23 cellular contexts compared by ENCODE assay signal in genomic region chr10:91487914-91488577, GRCh38.
DNase-seq lines count a peak whose midpoint lies in the region; ATAC-seq, FAIRE-seq and TF ChIP-seq lines count a peak whose summit lies in the region.
"Had no signal": no experiment of that assay in that cellular context is flagged by ENCODE, and none has a peak within 500 bp of the region (broad histone marks: within the 10 kb centered on the region; RNA-seq: fewer than 3 reads in every experiment).

No MANE protein-coding gene starts in this region.

- H3K27ac ChIP-seq in A549 (no peak overlapping the region), IMR-90 (ENCODE audit: insufficient read depth, low read length) (no peak overlapping the region)
- H3K27ac ChIP-seq: 22Rv1; BLaER1 treated with 17β-estradiol and CSF1 and Interleukin-3, amounts not matched to agents 10 nM and 100 nM had no signal

- WGBS in A549 (ENCODE audit: missing lambda C conversion rate): 64% methylated on average over 3 of the region's 3 CpGs
- WGBS in IMR-90 (ENCODE audit: extremely low coverage in 2 of 2, insufficient read length in 1 of 2), 2 experiments: no CpG with 5 or more reads among the region's 3 CpGs

- no peak overlapping the region for H2AK5ac ChIP-seq in IMR-90 (ENCODE audit: low read depth, low read length)

- H3K23ac ChIP-seq in IMR-90 (ENCODE audit: low read depth, low read length): no peak overlapping the region

- CTCF ChIA-PET in A549 (lab: Yijun Ruan, JAX) (interaction anchor here (0.7 to 2.5 kb wide), 3 partner anchors 148 to 189 kb away, joined by 3 to 19 read pairs (median 9); no protein-coding TSS in a partner anchor), IMR-90 (lab: Yijun Ruan, JAX) (interaction anchor here (2.0 kb wide), 1 partner anchor 64 kb away, joined by 9 read pairs; no protein-coding TSS in a partner anchor)

- H3K27me3 ChIP-seq in IMR-90 (ENCODE audit: control insufficient read depth, insufficient read depth, low read length): no peaks in the 10 kb centered on the region
- H3K27me3 ChIP-seq: BE2C; BLaER1 treated with 17β-estradiol and CSF1 and Interleukin-3, amounts not matched to agents 10 nM and 100 nM had no signal

- no peak overlapping the region for H3K4me2 ChIP-seq in A549
- no peak overlapping the region for H3K4me2 ChIP-seq in IMR-90 (ENCODE audit: low read depth, low read length)
- H3K4me2 ChIP-seq: BLaER1 treated with 17β-estradiol and CSF1 and Interleukin-3, amounts not matched to agents 10 nM and 100 nM had no signal

- no peak overlapping the region for H4K91ac ChIP-seq in IMR-90 (ENCODE audit: insufficient read depth, low read depth, low read length)

- peaks cover 2% of the 10 kb centered on the region; the same call in 1 of the 2 replicates for H3K9me1 ChIP-seq in IMR-90 (ENCODE audit: insufficient read depth, low read length)

- H4K8ac ChIP-seq in IMR-90 (ENCODE audit: low read depth in 2 of 2, low read length in 2 of 2): no peak overlapping the region

- H3K4me1 ChIP-seq in A549: no peaks in the 10 kb centered on the region
- H3K4me1 ChIP-seq in IMR-90 (ENCODE audit: control insufficient read depth, insufficient read depth, low read length): no peaks in the 10 kb centered on the region
- H3K4me1 ChIP-seq: BE2C; BLaER1 treated with 17β-estradiol and CSF1 and Interleukin-3, amounts not matched to agents 10 nM and 100 nM had no signal

- H3K36me3 ChIP-seq in IMR-90 (ENCODE audit: control insufficient read depth, insufficient read depth, low read length): peaks cover 3% of the 10 kb centered on the region; the same call in 1 of the 2 replicates
- H3K36me3 ChIP-seq: BE2C had no signal

- no peak overlapping the region for H3K4ac ChIP-seq in IMR-90 (ENCODE audit: low read depth, low read length)

- TF ChIP-seq EP300 in A549 (IDR thresholded peaks at IDR 0.05): no peak

- H3K4me3 ChIP-seq in A549 (no peak overlapping the region), IMR-90 (ENCODE audit: insufficient read depth, low read depth, low read length) (no peak overlapping the region)
- H3K4me3 ChIP-seq: BLaER1 treated with 17β-estradiol and CSF1 and Interleukin-3, amounts not matched to agents 10 nM and 100 nM had no signal

- H3K9me3 ChIP-seq in A549: no peaks in the 10 kb centered on the region
- H3K9me3 ChIP-seq in IMR-90 (ENCODE audit: control insufficient read depth, insufficient read depth, low read length): no peaks in the 10 kb centered on the region
- H3K9me3 ChIP-seq: BE2C; BLaER1 treated with 17β-estradiol and CSF1 and Interleukin-3, amounts not matched to agents 10 nM and 100 nM had no signal

- no peak overlapping the region for H2BK120ac ChIP-seq in IMR-90 (ENCODE audit: low read depth, low read length)

- BruUV-seq in IMR-90 (replicated peaks; lab: Mats Ljungman, UMichigan): no TSS peak

- peak; percentile 61 for FAIRE-seq in A549 (lab: Jason Lieb, UNC)
- FAIRE-seq: A204.1, D721Med, GM12892 had no signal

- H3K9ac ChIP-seq in IMR-90 (ENCODE audit: low read depth, low read length): no peak overlapping the region
- H3K9ac ChIP-seq: BLaER1 treated with 17β-estradiol and CSF1 and Interleukin-3, amounts not matched to agents 10 nM and 100 nM had no signal

- H2BK5ac ChIP-seq in IMR-90 (ENCODE audit: low read depth, low read length, poor library complexity, severe bottlenecking): no peak overlapping the region

- in situ Hi-C loops in IMR-90 (cut with MboI; ENCODE audit: low sequenced_read_pairs): no loop called here

- TF ChIP-seq CTCF in A549 (IDR thresholded peaks at IDR 0.05) (no peak), IMR-90 (conservative IDR thresholded peaks at IDR 0.05; ENCODE audit: low read depth, low read length) (no peak)

- no peak overlapping the region for H3K14ac ChIP-seq in IMR-90 (replicated peaks; ENCODE audit: low read depth, low read length)

- H2AK9ac ChIP-seq in IMR-90 (replicated peaks; ENCODE audit: low read depth, low read length, poor library complexity): no peak overlapping the region

- no peak overlapping the region for H2AFZ ChIP-seq in IMR-90 (replicated peaks; ENCODE audit: low read length, poor library complexity)

- no peak overlapping the region for H4K5ac ChIP-seq in IMR-90 (ENCODE audit: low read depth, low read length)

- no peak overlapping the region for H3K56ac ChIP-seq in IMR-90 (ENCODE audit: extremely low read depth, insufficient read depth, low read length)

- TF ChIP-seq POLR2A in A549 (IDR thresholded peaks at IDR 0.05; ENCODE audit: low read length) (no peak), IMR-90 (IDR thresholded peaks at IDR 0.05; ENCODE audit: low read depth, low read length) (no peak)

- ATAC-seq in A549: no peak
- ATAC-seq in IMR-90 (ENCODE audit: low read depth): peak; percentile 27; the same call in 1 of the 2 replicates
- no peak for ATAC-seq in HG03159 (IDR thresholded peaks at IDR 0.05; ENCODE audit: unreplicated experiment)

- POLR2A ChIA-PET in A549 (lab: Yijun Ruan, JAX): no interaction called here
- POLR2A ChIA-PET in IMR-90 (lab: Charles Lee; ENCODE audit: unreplicated experiment): no interaction called here

- intact Hi-C loops in IMR-90 (cut with micrococcal nuclease): no loop called here

- TF ChIP-seq RAD21 in A549 (conservative IDR thresholded peaks at IDR 0.05 in 1 of 2, IDR thresholded peaks at IDR 0.05 in 1 of 2): no peak
- TF ChIP-seq RAD21 in IMR-90 (IDR thresholded peaks at IDR 0.05; ENCODE audit: low read length): no peak

- DNase-seq in A549 (ENCODE audit: low read depth in 1 of 2, low spot score in 1 of 2) (no peak), IMR-90 (no peak), OCI-M1 (lab: John Stamatoyannopoulos, UW) (peak; percentile 28), NCI-H1092 treated with DMSO at 0.1 percent for 48 hours (lab: John Stamatoyannopoulos, UW) (no peak), cerebellar cortex (ENCODE audit: low spot score) (no peak)
- DNase-seq: ACHN; AML-193; BE2C; CD4-positive, alpha-beta T cell; CD8-positive, alpha-beta memory T cell; DMS 273 treated with DMSO at 0.1 percent for 48 hours; DMS79; EL; GF-D8; GOT3; H7; HCEC 1CT had no signal

- H2BK15ac ChIP-seq in IMR-90 (ENCODE audit: low read depth, low read length): no peak overlapping the region

- dilution Hi-C loops in IMR-90 (cut with HindIII; ENCODE audit: low sequenced_read_pairs, unreplicated experiment): no loop called here

- no peak overlapping the region for H2BK20ac ChIP-seq in IMR-90 (ENCODE audit: low read depth, low read length)

- no peaks in the 10 kb centered on the region; a peak in 1 of 4 replicates for H3K79me1 ChIP-seq in IMR-90 (ENCODE audit: low read depth in 1 of 2, low read length in 2 of 2)

- H4K20me1 ChIP-seq in IMR-90 (ENCODE audit: insufficient read depth, low read length): no peaks in the 10 kb centered on the region
- H4K20me1 ChIP-seq: BLaER1 treated with 17β-estradiol and CSF1 and Interleukin-3, amounts not matched to agents 10 nM and 100 nM had no signal

- H3K18ac ChIP-seq in IMR-90 (ENCODE audit: low read depth, low read length): no peak overlapping the region

TF ChIP-seq in A549, 52 proteins besides CTCF, POLR2A, EP300 and RAD21:
- no peak for TF ChIP-seq EHF (CRISPR knock-in tag; IDR thresholded peaks at IDR 0.05)

TF ChIP-seq in IMR-90, 13 proteins besides CTCF, POLR2A, EP300 and RAD21:
- no peak for TF ChIP-seq CHD1 (IDR thresholded peaks at IDR 0.05; ENCODE audit: low read depth, low read length)
- no peak for TF ChIP-seq ELK1 (IDR thresholded peaks at IDR 0.05; ENCODE audit: borderline replicate concordance, low read depth, low read length)
- TF ChIP-seq BHLHE40 (IDR thresholded peaks at IDR 0.05; ENCODE audit: low read depth, low read length): no peak
- no peak for TF ChIP-seq MXI1 (IDR thresholded peaks at IDR 0.05; ENCODE audit: borderline replicate concordance, low read depth, low read length)
- no peak for TF ChIP-seq NFE2L2 (IDR thresholded peaks at IDR 0.05; ENCODE audit: low read depth, low read length)
- no peak for TF ChIP-seq FOS (IDR thresholded peaks at IDR 0.05; ENCODE audit: low read depth, low read length)
TF ChIP-seq in IMR-90: peak in this region for 0.
